Comparison of ENCODE assay signal across 17 cellular contexts in genomic region chr11:64720640-64721358, GRCh38. TPM values are rescaled to one million over a fixed set of nuclear protein-coding genes. Genes with fewer than 3 reads are reported as not detected.
DNase-seq lines count a peak whose midpoint lies in the region; ATAC-seq, FAIRE-seq and TF ChIP-seq lines count a peak whose summit lies in the region.
"Had no signal": no experiment of that assay in that cellular context is flagged by ENCODE, and none has a peak within 500 bp of the region (broad histone marks: within the 10 kb centered on the region; RNA-seq: fewer than 3 reads in every experiment).

No MANE protein-coding gene starts in this region.

- peaks cover 0 to 18% (median 5%) of the 10 kb centered on the region in 4 donors for H3K4me1 Mint-ChIP-seq in CD4-positive, CD25-positive, alpha-beta regulatory T cell

- H3K4me2 ChIP-seq in H1 (ENCODE audit: insufficient read depth in 1 of 2, low read depth in 2 of 2, low read length in 2 of 2) (no peak overlapping the region), neuronal stem cell (ENCODE audit: insufficient read depth, low read length, poor library complexity, severe bottlenecking) (no peak overlapping the region)
- H3K4me2 ChIP-seq: PC-9 had no signal

- H2AFZ ChIP-seq in H1 (ENCODE audit: low read length) (no peak overlapping the region), neuronal stem cell (ENCODE audit: low read length) (no peak overlapping the region)
- H2AFZ ChIP-seq: PC-9 had no signal

- no peak overlapping the region for H3K56ac ChIP-seq in H1 (replicated peaks; ENCODE audit: insufficient read length, low read depth, low read length)

- no peak for TF ChIP-seq EP300 in H1 (IDR thresholded peaks at IDR 0.05; ENCODE audit: borderline replicate concordance in 1 of 2, low read depth in 2 of 2, low read length in 2 of 2)

- peaks cover 8% of the 10 kb centered on the region; the same call in 1 of the 2 replicates for H3K23me2 ChIP-seq in H1 (ENCODE audit: low read depth, low read length)

- H4K91ac ChIP-seq in H1 (replicated peaks; ENCODE audit: insufficient read length, low read length) (no peak overlapping the region), neuronal stem cell (ENCODE audit: low read depth, low read length, poor library complexity) (no peak overlapping the region)

- no peak overlapping the region for H4K8ac ChIP-seq in H1 (ENCODE audit: extremely low read depth, insufficient read depth, low read length)
- no peak overlapping the region for H4K8ac ChIP-seq in neuronal stem cell (ENCODE audit: low read depth, low read length)

- CTCF ChIA-PET in HEK293 (lab: Yijun Ruan, JAX) (interaction anchor here (1.3 to 2.3 kb wide), 3 partner anchors 17 to 32 kb away, joined by 3 to 16 read pairs (median 10); no protein-coding TSS in a partner anchor), H1 (lab: Charles Lee; ENCODE audit: partially characterized antibody) (interaction anchor here (0.9 to 4.7 kb wide), 3 partner anchors 22 to 69 kb away, joined by 3 to 30 read pairs (median 18); partner anchors contain the start of gene RASGRP2)

- 87% methylated on average over 12 of the region's 12 CpGs; no CpG with 5 or more reads in 1 of the 2 experiments for WGBS in H1 (ENCODE audit: extremely low coverage in 1 of 2, insufficient coverage in 1 of 2, insufficient read length in 1 of 2, insufficient replicate concordance in 2 of 2, low coverage in 1 of 2, low lambda C conversion rate in 2 of 2, missing lambda C conversion rate in 1 of 2), 2 experiments
- no CpG with 5 or more reads among the region's 12 CpGs for WGBS in neuronal stem cell (ENCODE audit: extremely low coverage in 2 of 2, insufficient read length in 2 of 2, insufficient replicate concordance in 1 of 2), 2 donors

- H3K23ac ChIP-seq in H1 (ENCODE audit: insufficient read length) (no peak overlapping the region), neuronal stem cell (ENCODE audit: low read depth, low read length, poor library complexity) (peak overlapping the region; percentile 89)

- TF ChIP-seq CTCF in HEK293 (tag by site-specific recombination; IDR thresholded peaks at IDR 0.05): no peak
- TF ChIP-seq CTCF in H1 (IDR thresholded peaks at IDR 0.05; ENCODE audit: control extremely low read depth in 1 of 3, insufficient read depth in 1 of 3, low read depth in 1 of 3, low read length in 3 of 3): no peak

- H2BK5ac ChIP-seq in H1 (ENCODE audit: low read depth, low read length) (0 out of 2 replicates have a peak overlapping the region, but pooled peaks have one; percentile 44), neuronal stem cell (ENCODE audit: low read length) (no peak overlapping the region)

- peak overlapping the region in 2 of 3 donors; percentile 39 to 48 for H3K27ac Mint-ChIP-seq in CD4-positive, CD25-positive, alpha-beta regulatory T cell
- H3K27ac Mint-ChIP-seq: CD8-positive, alpha-beta T cell had no signal

- H2BK12ac ChIP-seq in H1 (ENCODE audit: low read depth, low read length): 0 out of 2 replicates have a peak overlapping the region, but pooled peaks have one; percentile 80
- H2BK12ac ChIP-seq in neuronal stem cell (ENCODE audit: low read length): peak overlapping the region; percentile 73

- no peak overlapping the region for H4K5ac ChIP-seq in H1 (ENCODE audit: insufficient read length, low read depth, low read length)

- no peak overlapping the region for H3K4ac ChIP-seq in H1 (replicated peaks; ENCODE audit: insufficient read length, low read depth, low read length)
- peak overlapping the region; percentile 95 for H3K4ac ChIP-seq in neuronal stem cell (ENCODE audit: low read length)

- no peaks in the 10 kb centered on the region for H3K79me2 ChIP-seq in H1 (ENCODE audit: control insufficient read depth in 1 of 2, insufficient read depth in 2 of 2, low read length in 2 of 2)

- H3K18ac ChIP-seq in H1 (ENCODE audit: extremely low read depth, low read length): no peak overlapping the region; the same call in 1 of the 2 replicates
- peak overlapping the region; percentile 13 for H3K18ac ChIP-seq in neuronal stem cell (ENCODE audit: low read length)

- no peaks in the 10 kb centered on the region for H3K27me3 ChIP-seq in CD4-positive, CD25-positive, alpha-beta regulatory T cell (ENCODE audit: control insufficient read depth, insufficient read depth, low read length)
- H3K27me3 ChIP-seq in H1 (replicated peaks in 1 of 4; ENCODE audit: control insufficient read depth in 3 of 4, extremely low read depth in 1 of 4, insufficient read depth in 3 of 4, low read length in 3 of 4): peaks cover 7 to 20% (median 19%) of the 10 kb centered on the region in 4 experiments
- peaks cover 0 to 19% (median 7%) of the 10 kb centered on the region in 3 experiments for H3K27me3 ChIP-seq in neuronal stem cell (ENCODE audit: control insufficient read depth in 3 of 3, insufficient read depth in 3 of 3, low read depth in 1 of 3, low read length in 3 of 3)

- ATAC-seq in CD4-positive, CD25-positive, alpha-beta regulatory T cell (ENCODE audit: low read depth in 2 of 2): no peak
- no peak for ATAC-seq in HG03108 (IDR thresholded peaks at IDR 0.05; ENCODE audit: unreplicated experiment)
- ATAC-seq: CD8-positive, alpha-beta T cell had no signal

- peak overlapping the region; percentile 44; the same call in 1 of the 2 replicates for H2AK5ac ChIP-seq in H1 (ENCODE audit: low read depth, low read length)
- peak overlapping the region; percentile 70 for H2AK5ac ChIP-seq in neuronal stem cell (ENCODE audit: low read depth, low read length)

- no peak for FAIRE-seq in H1 (lab: Jason Lieb, UNC)

- H3K9me3 Mint-ChIP-seq in CD4-positive, CD25-positive, alpha-beta regulatory T cell: peaks cover 0 to 2% (median 0%) of the 10 kb centered on the region in 7 donors
- H3K9me3 Mint-ChIP-seq: CD8-positive, alpha-beta T cell had no signal

- H2BK120ac ChIP-seq in H1 (replicated peaks; ENCODE audit: low read depth, low read length): no peak overlapping the region
- peak overlapping the region; percentile 61 for H2BK120ac ChIP-seq in neuronal stem cell (ENCODE audit: low read depth, low read length)

- H3K27ac ChIP-seq in CD4-positive, CD25-positive, alpha-beta regulatory T cell (ENCODE audit: insufficient read depth, low read length, poor library complexity, severe bottlenecking): no peak overlapping the region
- no peak overlapping the region for H3K27ac ChIP-seq in HEK293 (ENCODE audit: extremely low read depth, low read depth, low read length)
- no peak overlapping the region for H3K27ac ChIP-seq in H1 (ENCODE audit: low read depth, low read length)
- no peak overlapping the region for H3K27ac ChIP-seq in neuronal stem cell (replicated peaks; ENCODE audit: low read length)
- H3K27ac ChIP-seq: HL-60, PC-9 had no signal

- H3K4me3 ChIP-seq in CD4-positive, CD25-positive, alpha-beta regulatory T cell (ENCODE audit: low read depth, low read length): no peak overlapping the region
- H3K4me3 ChIP-seq in HEK293 (ENCODE audit: low read depth, low read length): no peak overlapping the region
- H3K4me3 ChIP-seq in H1 (ENCODE audit: extremely low read depth in 1 of 4, insufficient read depth in 2 of 4, low read depth in 3 of 4, low read length in 4 of 4): no peak overlapping the region
- H3K4me3 ChIP-seq in neuronal stem cell (ENCODE audit: low read length in 2 of 2): peak overlapping the region in 1 of 2 donors; percentile 28
- H3K4me3 ChIP-seq: HAP-1, PC-9 had no signal

- H3K9ac ChIP-seq in H1 (replicated peaks in 1 of 4; ENCODE audit: extremely low read depth in 1 of 4, low read depth in 3 of 4, low read length in 3 of 4) (no peak overlapping the region), neuronal stem cell (ENCODE audit: low read depth, low read length, poor library complexity) (peak overlapping the region; percentile 50)

- H3K4me3 Mint-ChIP-seq in CD4-positive, CD25-positive, alpha-beta regulatory T cell: peak overlapping the region in 2 of 4 donors; percentile 38 to 85
- H3K4me3 Mint-ChIP-seq: CD8-positive, alpha-beta T cell had no signal

- no peaks in the 10 kb centered on the region for H3K9me3 ChIP-seq in CD4-positive, CD25-positive, alpha-beta regulatory T cell (ENCODE audit: control insufficient read depth in 2 of 2, low read length in 2 of 2)
- no peaks in the 10 kb centered on the region for H3K9me3 ChIP-seq in HEK293 (ENCODE audit: control insufficient read depth, insufficient read depth, low read depth, low read length)
- H3K9me3 ChIP-seq in H1 (ENCODE audit: insufficient read depth in 2 of 2, low read depth in 1 of 2, low read length in 1 of 2): no peaks in the 10 kb centered on the region
- no peaks in the 10 kb centered on the region for H3K9me3 ChIP-seq in neuronal stem cell (replicated peaks in 1 of 2; ENCODE audit: control insufficient read depth in 2 of 2, insufficient read depth in 1 of 2, low read depth in 1 of 2, low read length in 2 of 2)
- H3K9me3 ChIP-seq: HAP-1 had no signal

- no peak for DNase-seq in CD4-positive, CD25-positive, alpha-beta regulatory T cell
- DNase-seq in H1 (ENCODE audit: low read depth in 1 of 2, low spot score in 2 of 2) (no peak), neuronal stem cell (ENCODE audit: low spot score) (no peak), DMS 273 (lab: John Stamatoyannopoulos, UW; ENCODE audit: unreplicated experiment) (no peak)
- DNase-seq in activated CD4-positive, CD25-positive, alpha-beta regulatory T cell treated with anti-CD3 and anti-CD28 coated beads, Interleukin-2, amount 50 U/mL, for 72 hours: no peak
- DNase-seq: ACHN; CD8-positive, alpha-beta T cell; KBM-7; NCI-H1048; NCI-H146; NCI-H345; PC-9 had no signal

- H3K14ac ChIP-seq in H1 (ENCODE audit: insufficient read length) (no peak overlapping the region), neuronal stem cell (ENCODE audit: low read length) (peak overlapping the region; percentile 71)

- POLR2A ChIA-PET in HEK293 (lab: Yijun Ruan, JAX): no interaction called here
- POLR2A ChIA-PET in H1 (lab: Charles Lee; ENCODE audit: partially characterized antibody): no interaction called here

- no peak for TF ChIP-seq POLR2A in H1 (IDR thresholded peaks at IDR 0.05; ENCODE audit: control extremely low read depth in 1 of 2, low read depth in 2 of 2, low read length in 2 of 2)

- H2BK15ac ChIP-seq in H1 (ENCODE audit: low read length) (peak overlapping the region; percentile 92; the same call in 1 of the 2 replicates), neuronal stem cell (ENCODE audit: low read length) (peak overlapping the region; percentile 85)

- H3K36me3 ChIP-seq in CD4-positive, CD25-positive, alpha-beta regulatory T cell (ENCODE audit: control insufficient read depth, insufficient read depth, low read length): no peaks in the 10 kb centered on the region
- H3K36me3 ChIP-seq in HEK293 (ENCODE audit: control insufficient read depth in 2 of 2, insufficient read depth in 1 of 2, low read length in 2 of 2): no peaks in the 10 kb centered on the region
- H3K36me3 ChIP-seq in H1 (ENCODE audit: control insufficient read depth in 2 of 4, insufficient read depth in 4 of 4, low read length in 3 of 4): no peaks in the 10 kb centered on the region
- no peaks in the 10 kb centered on the region for H3K36me3 ChIP-seq in neuronal stem cell (replicated peaks in 1 of 2; ENCODE audit: control insufficient read depth in 2 of 2, insufficient read depth in 2 of 2, low read length in 2 of 2)
- H3K36me3 ChIP-seq: HAP-1 had no signal

- H3K36me3 Mint-ChIP-seq in CD4-positive, CD25-positive, alpha-beta regulatory T cell: no peaks in the 10 kb centered on the region
- H3K36me3 Mint-ChIP-seq: CD8-positive, alpha-beta T cell had no signal

- peaks cover 62% of the 10 kb centered on the region for H3K27me3 Mint-ChIP-seq in CD4-positive, CD25-positive, alpha-beta regulatory T cell

- H3K79me1 ChIP-seq in H1 (ENCODE audit: low read depth, low read length) (peaks cover 4% of the 10 kb centered on the region; the same call in 1 of the 2 replicates), neuronal stem cell (ENCODE audit: low read depth, low read length) (no peaks in the 10 kb centered on the region)

- no peaks in the 10 kb centered on the region for H4K20me1 ChIP-seq in H1 (replicated peaks in 1 of 2; ENCODE audit: control insufficient read depth in 1 of 2, insufficient read depth in 2 of 2, low read length in 2 of 2)

- no peak for TF ChIP-seq RAD21 in H1 (IDR thresholded peaks at IDR 0.05 in 1 of 2, conservative IDR thresholded peaks at IDR 0.05 in 1 of 2; ENCODE audit: low read depth in 2 of 2, low read length in 2 of 2)

- H3K4me1 ChIP-seq in CD4-positive, CD25-positive, alpha-beta regulatory T cell (ENCODE audit: control insufficient read depth, insufficient read depth, low read length, poor library complexity, severe bottlenecking): peaks cover 7% of the 10 kb centered on the region
- H3K4me1 ChIP-seq in HEK293 (ENCODE audit: control insufficient read depth, insufficient read depth, low read length) (no peaks in the 10 kb centered on the region), H1 (replicated peaks in 1 of 4; ENCODE audit: control insufficient read depth in 3 of 4, insufficient read depth in 4 of 4, low read length in 3 of 4) (peaks cover 10 to 29% (median 21%) of the 10 kb centered on the region in 4 experiments), neuronal stem cell (ENCODE audit: control insufficient read depth in 2 of 2, insufficient read depth in 1 of 2, low read depth in 1 of 2, low read length in 2 of 2) (peaks cover 16 to 44% of the 10 kb centered on the region in 2 donors)
- H3K4me1 ChIP-seq: HAP-1 had no signal

- H2BK20ac ChIP-seq in H1 (ENCODE audit: low read length): peak overlapping the region; percentile 75; the same call in 1 of the 2 replicates

RNA-seq across cellular contexts. Expression of gene NRXN2, which starts 2.2 kb away (rescaled TPM):
- total RNA-seq in CD4-positive, CD25-positive, alpha-beta regulatory T cell: 0.42 TPM
- not detected for polyA plus RNA-seq in CD4-positive, CD25-positive, alpha-beta regulatory T cell
- total RNA-seq in H1 (2021; fragmentation: NEBNext Ultra II Directional; extraction: Animal tissue kit (Norgen Biotek cat#: 25700)): 11.4 and 11.5 TPM in 2 replicates
- 1.3 and 5.7 TPM in 2 replicates for polyA plus RNA-seq in H1 (2011; rRNA removed)
- polyA plus RNA-seq in H1 (2011; cell fraction: cytosol; rRNA removed): 2.4 TPM
- 7.0 TPM for polyA plus RNA-seq in H1 (2011; cell fraction: nucleus; rRNA removed)
- polyA plus RNA-seq in H1 (2012, experiment 1 of 2): 6.8 to 12.4 TPM (median 9.6 TPM) in 4 replicates
- polyA plus RNA-seq in H1 (2012, experiment 2 of 2): 4.9 TPM
- 11.2 TPM for polyA plus RNA-seq in H1 (2013, experiment 1 of 2)
- polyA plus RNA-seq in H1 (2013, experiment 2 of 2): 12.9 TPM
- polyA minus RNA-seq in H1 (2011; rRNA and poly(A)+ RNA removed): 10.7 and 12.0 TPM in 2 replicates
- polyA minus RNA-seq in H1 (2011; cell fraction: cytosol; rRNA and poly(A)+ RNA removed): 8.7 TPM
- polyA minus RNA-seq in H1 (2011; cell fraction: nucleus; rRNA and poly(A)+ RNA removed): 10.3 TPM
- 33.3 TPM for polyA plus RNA-seq in neuronal stem cell (2013, experiment 1 of 2)
- polyA plus RNA-seq in neuronal stem cell (2013, experiment 2 of 2): 33.6 TPM
- total RNA-seq: PC-9 had no signal

RNA-seq across cellular contexts. Expression of gene RASGRP2, which starts 23.1 kb away (rescaled TPM):
- 570 TPM for total RNA-seq in CD4-positive, CD25-positive, alpha-beta regulatory T cell
- 100 to 1,000 TPM; 140 to 170 (median 157) TPM for polyA plus RNA-seq in CD4-positive, CD25-positive, alpha-beta regulatory T cell
- total RNA-seq in H1 (2021; fragmentation: NEBNext Ultra II Directional; extraction: Animal tissue kit (Norgen Biotek cat#: 25700)): 37.9 and 40.6 TPM in 2 replicates
- 45.7 and 50.4 TPM in 2 replicates for polyA plus RNA-seq in H1 (2011; rRNA removed)
- polyA plus RNA-seq in H1 (2011; cell fraction: cytosol; rRNA removed): 41.1 TPM
- polyA plus RNA-seq in H1 (2011; cell fraction: nucleus; rRNA removed): 127 TPM
- 30.1 to 58.0 TPM (median 54.6 TPM) in 4 replicates for polyA plus RNA-seq in H1 (2012, experiment 1 of 2)
- polyA plus RNA-seq in H1 (2012, experiment 2 of 2): 31.1 TPM
- 33.0 TPM for polyA plus RNA-seq in H1 (2013, experiment 1 of 2)
- 34.6 TPM for polyA plus RNA-seq in H1 (2013, experiment 2 of 2)
- 14.8 and 18.9 TPM in 2 replicates for polyA minus RNA-seq in H1 (2011; rRNA and poly(A)+ RNA removed)
- polyA minus RNA-seq in H1 (2011; cell fraction: cytosol; rRNA and poly(A)+ RNA removed): 12.3 TPM
- 24.8 TPM for polyA minus RNA-seq in H1 (2011; cell fraction: nucleus; rRNA and poly(A)+ RNA removed)
- polyA plus RNA-seq in neuronal stem cell (2013, experiment 1 of 2): 1.3 TPM
- 1.4 TPM for polyA plus RNA-seq in neuronal stem cell (2013, experiment 2 of 2)
- total RNA-seq: Daoy had no signal

RNA-seq across cellular contexts. Expression of gene PYGM, which starts 39.0 kb away (rescaled TPM):
- total RNA-seq in CD4-positive, CD25-positive, alpha-beta regulatory T cell: 10.9 TPM
- polyA plus RNA-seq in CD4-positive, CD25-positive, alpha-beta regulatory T cell: under 1 TPM in 2 of 4 donors, not detected in 2; 0.17 to 0.43 TPM
- 9.6 and 9.7 TPM in 2 replicates for total RNA-seq in H1 (2021; fragmentation: NEBNext Ultra II Directional; extraction: Animal tissue kit (Norgen Biotek cat#: 25700))
- 10.0 and 15.2 TPM in 2 replicates for polyA plus RNA-seq in H1 (2011; rRNA removed)
- 10.4 TPM for polyA plus RNA-seq in H1 (2011; cell fraction: cytosol; rRNA removed)
- polyA plus RNA-seq in H1 (2011; cell fraction: nucleus; rRNA removed): 20.9 TPM
- 9.2 to 15.4 TPM (median 13.0 TPM) in 4 replicates for polyA plus RNA-seq in H1 (2012, experiment 1 of 2)
- polyA plus RNA-seq in H1 (2012, experiment 2 of 2): 11.5 TPM
- 6.9 TPM for polyA plus RNA-seq in H1 (2013, experiment 1 of 2)
- polyA plus RNA-seq in H1 (2013, experiment 2 of 2): 6.3 TPM
- polyA minus RNA-seq in H1 (2011; rRNA and poly(A)+ RNA removed): 13.2 and 16.4 TPM in 2 replicates
- 12.3 TPM for polyA minus RNA-seq in H1 (2011; cell fraction: cytosol; rRNA and poly(A)+ RNA removed)
- 5.4 TPM for polyA minus RNA-seq in H1 (2011; cell fraction: nucleus; rRNA and poly(A)+ RNA removed)
- 1.3 TPM for polyA plus RNA-seq in neuronal stem cell (2013, experiment 1 of 2)
- polyA plus RNA-seq in neuronal stem cell (2013, experiment 2 of 2): 1.3 TPM
- total RNA-seq: Daoy had no signal

RNA-seq across cellular contexts. Expression of gene SF1, which starts 57.5 kb away (rescaled TPM):
- total RNA-seq in CD4-positive, CD25-positive, alpha-beta regulatory T cell: 1,361 TPM
- polyA plus RNA-seq in CD4-positive, CD25-positive, alpha-beta regulatory T cell: 100 to 1,000 TPM in 1 of 4 donors, 10 to 100 TPM in 3; 75.0 to 100 (median 89.3) TPM
- total RNA-seq in H1 (2021; fragmentation: NEBNext Ultra II Directional; extraction: Animal tissue kit (Norgen Biotek cat#: 25700)): 353 and 365 TPM in 2 replicates
- 72.7 and 110 TPM in 2 replicates for polyA plus RNA-seq in H1 (2011; rRNA removed)
- polyA plus RNA-seq in H1 (2011; cell fraction: cytosol; rRNA removed): 70.0 TPM
- polyA plus RNA-seq in H1 (2011; cell fraction: nucleus; rRNA removed): 197 TPM
- 259 to 328 TPM (median 273 TPM) in 4 replicates for polyA plus RNA-seq in H1 (2012, experiment 1 of 2)
- polyA plus RNA-seq in H1 (2012, experiment 2 of 2): 150 TPM
- polyA plus RNA-seq in H1 (2013, experiment 1 of 2): 194 TPM
- polyA plus RNA-seq in H1 (2013, experiment 2 of 2): 181 TPM
- 75.9 and 88.7 TPM in 2 replicates for polyA minus RNA-seq in H1 (2011; rRNA and poly(A)+ RNA removed)
- polyA minus RNA-seq in H1 (2011; cell fraction: cytosol; rRNA and poly(A)+ RNA removed): 107 TPM
- polyA minus RNA-seq in H1 (2011; cell fraction: nucleus; rRNA and poly(A)+ RNA removed): 210 TPM
- polyA plus RNA-seq in neuronal stem cell (2013, experiment 1 of 2): 214 TPM
- 215 TPM for polyA plus RNA-seq in neuronal stem cell (2013, experiment 2 of 2)

Comparison
In these comparisons a context has a peak if more than half of its experiments do, and no peak if none do; other contexts are left out.
1. RNA of gene RASGRP2, which starts 23.1 kb away (total RNA-seq): 570 TPM in CD4-positive, CD25-positive, alpha-beta regulatory T cell (single experiment); 37.9 to 40.6 TPM in H1; every median in the first group is over 10 times any median in the second.